In the genomic region with DNA sequence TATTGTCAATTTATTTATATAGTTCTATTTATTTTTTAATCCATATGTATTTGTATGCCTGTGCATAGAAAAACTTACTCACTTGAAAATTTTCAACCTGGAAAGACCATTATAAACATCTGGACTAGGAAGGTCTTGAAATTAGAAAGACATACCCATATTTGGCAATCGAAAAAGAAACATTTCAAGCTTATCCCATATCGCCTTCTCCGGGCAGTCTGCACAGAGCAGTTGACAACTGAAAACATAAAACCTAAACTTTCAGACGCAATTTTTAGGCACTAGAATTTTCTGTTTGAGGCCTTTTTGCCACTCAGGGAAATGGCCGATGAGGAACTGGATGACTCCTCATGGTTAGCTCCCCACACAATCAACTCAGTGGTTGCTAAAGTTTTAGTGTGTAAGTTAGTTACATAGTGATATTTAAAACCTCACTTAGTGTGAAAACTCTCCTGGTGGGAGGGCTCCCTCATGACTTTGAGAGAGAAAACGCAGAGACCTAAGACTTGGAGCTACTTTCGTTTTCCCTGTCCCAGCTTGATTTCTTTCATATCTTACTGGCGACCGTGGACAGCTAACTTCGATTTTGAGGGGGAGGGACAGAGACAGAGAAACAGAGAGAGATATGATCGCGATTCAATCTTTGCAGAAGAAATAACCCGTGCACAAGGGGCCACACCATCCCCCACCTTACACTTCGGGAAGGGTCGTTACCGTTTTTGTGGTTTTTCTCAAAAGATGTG, we compare ENCODE assay signal across 9 cellular contexts. TPM values are rescaled to one million over a fixed set of nuclear protein-coding genes. Genes with fewer than 3 reads are reported as not detected.
DNase-seq lines count a peak whose midpoint lies in the region; ATAC-seq and TF ChIP-seq lines count a peak whose summit lies in the region.
"Had no signal": no experiment of that assay in that cellular context is flagged by ENCODE, and none has a peak within 500 bp of the region (broad histone marks: within the 10 kb centered on the region; RNA-seq: fewer than 3 reads in every experiment).

No MANE protein-coding gene starts in this region.

- H3K79me2 ChIP-seq in Loucy (ENCODE audit: insufficient read depth, low read length): no peaks in the 10 kb centered on the region
- H3K79me2 ChIP-seq: parathyroid adenoma had no signal

- H3K27ac Mint-ChIP-seq in Caco-2 (ENCODE audit: unreplicated experiment) (no peak overlapping the region), brain (no peak overlapping the region), nephron progenitor cell (no peak overlapping the region)

- CTCF ChIA-PET in Caco-2 (lab: Charles Lee): interaction anchor here (0.8 to 2.0 kb wide), 6 partner anchors 8 to 1347 kb away, joined by 3 to 4 read pairs (median 3); a partner anchor contains a TSS

- POLR2A ChIA-PET in Caco-2 (lab: Charles Lee): interaction anchor here (0.5 kb wide), 1 partner anchor 30 kb away, joined by 5 read pairs; no protein-coding TSS in a partner anchor

- H3K9me2 ChIP-seq in Loucy (replicated peaks; ENCODE audit: low read depth, low read length): no peaks in the 10 kb centered on the region

- H3K4me3 ChIP-seq in Caco-2 (ENCODE audit: low read depth, low read length): peak overlapping the region; percentile 42; the same call in 1 of the 2 replicates
- peak overlapping the region; percentile 83 for H3K4me3 ChIP-seq in Loucy (ENCODE audit: low read length, poor library complexity, severe bottlenecking)
- H3K4me3 ChIP-seq in body of pancreas: no peak overlapping the region

- H3K9me3 ChIP-seq in Caco-2 (no peaks in the 10 kb centered on the region), Loucy (ENCODE audit: insufficient read depth, low read depth, low read length) (no peaks in the 10 kb centered on the region), body of pancreas (no peaks in the 10 kb centered on the region)

- DNase-seq in Caco-2 (peak in 1 of 2 experiments; percentile 7), nephron progenitor cell (no peak), HPDE6-E6E7 (ENCODE audit: extremely low spot score) (no peak), NCI-H1694 treated with DMSO at 0.1 percent for 48 hours (lab: John Stamatoyannopoulos, UW) (no peak), body of pancreas (no peak)
- DNase-seq in activated CD4-positive, alpha-beta T cell treated with anti-CD3 and anti-CD28 coated beads, Interleukin-2, amount 50 U/mL, for 1 hour: no peak

- intact Hi-C loops in Caco-2 (cut with micrococcal nuclease; ENCODE audit: unreplicated experiment): loop anchor here (2.0 to 10.0 kb wide), 3 partner anchors 492 to 1062 kb away; no protein-coding TSS in a partner anchor
- intact Hi-C loops in body of pancreas (cut with DNase I): loop anchor here (5.0 kb wide), 1 partner anchor 409 kb away; no protein-coding TSS in a partner anchor

- 7 to 10% methylated on average over 16 of the region's 16 CpGs for WGBS in body of pancreas, 2 donors

- H3K27ac ChIP-seq in body of pancreas: no peak overlapping the region
- H3K27ac ChIP-seq: parathyroid adenoma had no signal

- TF ChIP-seq CTCF in Caco-2 (IDR thresholded peaks at IDR 0.05; ENCODE audit: insufficient read depth in 1 of 2, low read depth in 1 of 2, low read length in 1 of 2, severe bottlenecking in 1 of 2, unreplicated experiment in 1 of 2) (no peak), Loucy (conservative IDR thresholded peaks at IDR 0.05; ENCODE audit: low read length) (no peak), brain (conservative IDR thresholded peaks at IDR 0.05) (no peak), nephron progenitor cell (IDR thresholded peaks at IDR 0.05) (no peak), body of pancreas (IDR thresholded peaks at IDR 0.05) (no peak)

- H3F3A ChIP-seq in Loucy (ENCODE audit: low read depth): no peaks in the 10 kb centered on the region

- H3K9ac ChIP-seq in Loucy (ENCODE audit: low read depth, low read length, poor library complexity, severe bottlenecking): peak overlapping the region; percentile 90
- H3K9ac ChIP-seq: parathyroid adenoma had no signal

- TF ChIP-seq POLR2A in body of pancreas (IDR thresholded peaks at IDR 0.05): no peak

- no peaks in the 10 kb centered on the region for H3K4me1 Mint-ChIP-seq in Caco-2 (ENCODE audit: low read depth, unreplicated experiment)
- H3K4me1 Mint-ChIP-seq in brain: peaks cover 37% of the 10 kb centered on the region
- peaks cover 48% of the 10 kb centered on the region for H3K4me1 Mint-ChIP-seq in nephron progenitor cell

- no peak for ATAC-seq in body of pancreas

- H3K27me3 Mint-ChIP-seq in Caco-2 (ENCODE audit: insufficient read depth, unreplicated experiment): peaks cover 41% of the 10 kb centered on the region
- H3K27me3 Mint-ChIP-seq in brain: peaks cover 98% of the 10 kb centered on the region
- H3K27me3 Mint-ChIP-seq in nephron progenitor cell (ENCODE audit: low read depth, poor library complexity): peaks cover 95% of the 10 kb centered on the region

- peak overlapping the region; percentile 90 for H2AFZ ChIP-seq in Loucy (ENCODE audit: low read length)

- H4K20me1 ChIP-seq in Loucy (ENCODE audit: insufficient read depth, low read length, poor library complexity, severe bottlenecking): no peaks in the 10 kb centered on the region

- no peaks in the 10 kb centered on the region for H3K9me3 Mint-ChIP-seq in Caco-2 (ENCODE audit: unreplicated experiment)
- H3K9me3 Mint-ChIP-seq in brain: peaks cover 0 to 16% (median 5%) of the 10 kb centered on the region in 5 experiments
- peaks cover 6% of the 10 kb centered on the region for H3K9me3 Mint-ChIP-seq in nephron progenitor cell

- H3K36me3 Mint-ChIP-seq in Caco-2 (ENCODE audit: insufficient read depth, unreplicated experiment): no peaks in the 10 kb centered on the region
- no peaks in the 10 kb centered on the region for H3K36me3 Mint-ChIP-seq in brain
- no peaks in the 10 kb centered on the region for H3K36me3 Mint-ChIP-seq in nephron progenitor cell (ENCODE audit: low read depth)

- peak overlapping the region; percentile 96 for H3K4me2 ChIP-seq in Loucy (ENCODE audit: low read depth, low read length, poor library complexity, severe bottlenecking)

- H3K4me3 Mint-ChIP-seq in Caco-2 (ENCODE audit: unreplicated experiment): peak overlapping the region; percentile 66
- peak overlapping the region; percentile 66 to 88 (median 71) for H3K4me3 Mint-ChIP-seq in brain
- H3K4me3 Mint-ChIP-seq in nephron progenitor cell: peak overlapping the region; percentile 54

- H3K36me3 ChIP-seq in Caco-2 (ENCODE audit: control insufficient read depth, insufficient read depth, low read length) (no peaks in the 10 kb centered on the region), Loucy (ENCODE audit: insufficient read depth, low read length) (no peaks in the 10 kb centered on the region), body of pancreas (replicated peaks in 1 of 2; ENCODE audit: insufficient read depth in 1 of 2, low read depth in 2 of 2) (no peaks in the 10 kb centered on the region)

- H3K27me3 ChIP-seq in Caco-2 (replicated peaks; ENCODE audit: control insufficient read depth, insufficient read depth, low read length) (peaks cover 14% of the 10 kb centered on the region), Loucy (ENCODE audit: insufficient read depth, low read length, poor library complexity, severe bottlenecking) (no peaks in the 10 kb centered on the region), body of pancreas (peaks cover 0 to 69% of the 10 kb centered on the region in 2 donors)

- H3K4me1 ChIP-seq in Caco-2: peaks cover 13% of the 10 kb centered on the region
- H3K4me1 ChIP-seq in Loucy (ENCODE audit: insufficient read depth, low read length, poor library complexity, severe bottlenecking): peaks cover 17% of the 10 kb centered on the region
- peaks cover 38% of the 10 kb centered on the region for H3K4me1 ChIP-seq in body of pancreas
- H3K4me1 ChIP-seq: parathyroid adenoma had no signal

- BruUV-seq in Caco-2 (replicated peaks; lab: Mats Ljungman, UMichigan): no TSS peak

RNA-seq across cellular contexts. Expression of a gene that starts 3.2 kb away (rescaled TPM):
- total RNA-seq in Caco-2 (2022) (not detected in 2 replicates), body of pancreas (not detected)
- polyA plus RNA-seq in brain (ENCODE audit: insufficient read depth, low read depth, low replicate concordance): 1.3 TPM

RNA-seq across cellular contexts. Expression of a gene that starts 3.9 kb away (rescaled TPM):
- total RNA-seq in Caco-2 (2022) (not detected in 2 replicates), body of pancreas (not detected)
- 9.8 TPM for polyA plus RNA-seq in brain (ENCODE audit: insufficient read depth, low read depth, low replicate concordance)

RNA-seq across cellular contexts. Expression of a gene that starts 10.7 kb away (rescaled TPM):
- total RNA-seq in Caco-2 (2022): not detected in 2 replicates
- 5.1 TPM for polyA plus RNA-seq in brain (ENCODE audit: insufficient read depth, low read depth, low replicate concordance)
- total RNA-seq in body of pancreas: not detected

RNA-seq across cellular contexts. Expression of a gene that starts 12.7 kb away (rescaled TPM):
- total RNA-seq in Caco-2 (2022): 0.07 TPM in 1 of 2 replicates, not detected in the other
- 0.14 TPM for polyA plus RNA-seq in brain (ENCODE audit: insufficient read depth, low read depth, low replicate concordance)
- total RNA-seq in body of pancreas: not detected

RNA-seq across cellular contexts. Expression of a gene that starts 20.2 kb away (rescaled TPM):
- total RNA-seq in Caco-2 (2022) (not detected in 2 replicates), body of pancreas (under 1 TPM in 1 of 2 donors, not detected in 1; 0.26 TPM)
- polyA plus RNA-seq in brain (ENCODE audit: insufficient read depth, low read depth, low replicate concordance): 17.2 TPM

Comparison
In these comparisons a context has a peak if more than half of its experiments do, and no peak if none do; other contexts are left out.
1. H3K4me3 ChIP-seq: peak in Caco-2 (single experiment) and Loucy (single experiment); none in body of pancreas (0 of 2).
2. Peak in every context shown above with its lines, with median percentiles within 50 percentile points of each other: H3K4me3 Mint-ChIP-seq.